In genomic region chr19:58572818-58573657, GRCh38 we compare ENCODE assay signal across 8 cellular contexts. TPM values are rescaled to one million over a fixed set of nuclear protein-coding genes. Genes with fewer than 3 reads are reported as not detected.
A peak's percentile ranks its signal among the peaks of the same experiment; 100 is the strongest.
DNase-seq lines count a peak whose midpoint lies in the region; ATAC-seq and TF ChIP-seq lines count a peak whose summit lies in the region.

MZF1 (minus strand) TSS chr19:58573335; CDS start chr19:58571389, 1,946 bp downstream.

- H3K36me3 ChIP-seq in right lobe of liver, result peaks cover 0 to 5% (median 0%) of the 10 kb centered on the region in 4 donors

- peak; percentile 47 for TF ChIP-seq POLR2A in right lobe of liver (IDR thresholded peaks at IDR 0.05)

- no peaks in the 10 kb centered on the region for H3K27me3 ChIP-seq in right lobe of liver

- DNase-seq in 8988T (peak; percentile 84), dedifferentiated amniotic fluid mesenchymal stem cell (ENCODE audit: extremely low spot score) (peak; percentile 100), right lobe of liver (peak; percentile 99 to 100 (median 100)), NCI-H128 (lab: John Stamatoyannopoulos, UW; ENCODE audit: unreplicated experiment) (no peak)
- DNase-seq in stimulated activated CD4-positive, alpha-beta T cell treated with anti-CD3 and anti-CD28 coated beads, TNF-alpha, amount 100 ng/mL, for 1 hour (ENCODE audit: low read depth in 3 of 3, low spot score in 1 of 3), result peak; percentile 97 to 100 (median 99)

- intact Hi-C loops in right lobe of liver (cut with DNase I), result no loop called here

- ATAC-seq in GM19025 (IDR thresholded peaks at IDR 0.05; ENCODE audit: low read depth, unreplicated experiment), result peak; percentile 54
- ATAC-seq in HG03354 (IDR thresholded peaks at IDR 0.05; ENCODE audit: poor library complexity, severe bottlenecking, unreplicated experiment), result peak; percentile 63
- peak; percentile 72 to 77 for ATAC-seq in activated CD4-positive, CD25-positive, alpha-beta regulatory T cell treated with anti-CD3 and anti-CD28 coated beads, Interleukin-2, amount 50 U/mL, for 24 hours
- ATAC-seq in right lobe of liver, result peak; percentile 71 to 80 (median 75)

- H3K9me3 ChIP-seq in right lobe of liver, result no peaks in the 10 kb centered on the region

- TF ChIP-seq CTCF in right lobe of liver (IDR thresholded peaks at IDR 0.05), result peak in 1 of 4 donors; percentile 8

- peaks cover 0 to 17% (median 3%) of the 10 kb centered on the region in 4 donors for H3K4me1 ChIP-seq in right lobe of liver

- H3K4me3 ChIP-seq in right lobe of liver, result peak within 1 kb of the TSS; percentile 67 to 75 (median 73)

- WGBS in right lobe of liver (ENCODE audit: insufficient coverage, low coverage, low lambda C conversion rate, missing lambda C conversion rate), result under 1% methylated on average over 66 of the region's 75 CpGs

- H3K27ac ChIP-seq in right lobe of liver, result peak within 1 kb of the TSS; percentile 86 to 96 (median 89)

RNA-seq across cellular contexts. Expression of gene MZF1, which starts in this region (rescaled TPM):
- total RNA-seq in right lobe of liver, result 10 to 100 TPM in 5 of 6 experiments, 1 to 10 TPM in 1; 8.2 to 19.9 (median 14.1) TPM
